Comparison of ENCODE assay signal across 8 cellular contexts in genomic region chr20:60262967-60263603, GRCh38.
DNase-seq lines count a peak whose midpoint lies in the region; TF ChIP-seq lines count a peak whose summit lies in the region.

No MANE protein-coding gene starts in this region.

- peaks cover 13% of the 10 kb centered on the region for H3K4me1 Mint-ChIP-seq in activated T-cell treated with anti-CD3 and anti-CD28 coated beads, Interleukin-2, amount 50 U/mL, for 24 hours (ENCODE audit: low read depth)

- no peak overlapping the region for H3K27ac Mint-ChIP-seq in activated T-cell treated with anti-CD3 and anti-CD28 coated beads, Interleukin-2, amount 50 U/mL, for 24 hours

- no peaks in the 10 kb centered on the region for H3K36me3 ChIP-seq in hepatocyte (replicated peaks; ENCODE audit: insufficient read depth, low read depth)

- H4K20me1 ChIP-seq in hepatocyte (ENCODE audit: insufficient read depth, poor library complexity, severe bottlenecking): no peaks in the 10 kb centered on the region

- no peak overlapping the region for H3K4me2 ChIP-seq in hepatocyte

- no peak overlapping the region for H3K27ac ChIP-seq in hepatocyte

- H3K4me1 ChIP-seq in hepatocyte (ENCODE audit: insufficient read depth): no peaks in the 10 kb centered on the region

- H2AFZ ChIP-seq in hepatocyte: no peak overlapping the region

- no peak overlapping the region for H3K4me3 ChIP-seq in hepatocyte

- no peaks in the 10 kb centered on the region for H3K9me3 Mint-ChIP-seq in activated T-cell treated with anti-CD3 and anti-CD28 coated beads, Interleukin-2, amount 50 U/mL, for 24 hours

- peak; percentile 47 for TF ChIP-seq CTCF in hepatocyte (IDR thresholded peaks at IDR 0.05; ENCODE audit: poor library complexity)

- no peaks in the 10 kb centered on the region for H3K79me2 ChIP-seq in hepatocyte

- H3K27me3 Mint-ChIP-seq in activated T-cell treated with anti-CD3 and anti-CD28 coated beads, Interleukin-2, amount 50 U/mL, for 24 hours: no peaks in the 10 kb centered on the region

- H3K27me3 ChIP-seq in hepatocyte: peaks cover 19% of the 10 kb centered on the region

- H3K4me3 Mint-ChIP-seq in activated T-cell treated with anti-CD3 and anti-CD28 coated beads, Interleukin-2, amount 50 U/mL, for 24 hours: no peak overlapping the region

- H3K9me3 ChIP-seq in hepatocyte (ENCODE audit: low read depth): no peaks in the 10 kb centered on the region

- no peaks in the 10 kb centered on the region for H3K9me2 ChIP-seq in hepatocyte (replicated peaks; ENCODE audit: insufficient read depth)

- 20% methylated on average over 4 of the region's 4 CpGs for WGBS in hepatocyte (ENCODE audit: low lambda C conversion rate, missing lambda C conversion rate)

- peak; percentile 5 for DNase-seq in NK-92 treated with Interleukin-12 subunit alpha and Interleukin-12 subunit beta, amount 100 ng/mL, for 24 hours (lab: John Stamatoyannopoulos, UW)
- DNase-seq in NK-92 (lab: John Stamatoyannopoulos, UW; ENCODE audit: unreplicated experiment) (no peak), NOMO-1 treated with dmso at 0.1 percent for 144 hours (lab: John Stamatoyannopoulos, UW; ENCODE audit: unreplicated experiment) (peak; percentile 4), hepatocyte (ENCODE audit: low spot score) (no peak), NCI-H1105 treated with DMSO at 0.1 percent for 48 hours (lab: John Stamatoyannopoulos, UW) (no peak), kidney glomerular epithelial cell (lab: John Stamatoyannopoulos, UW) (no peak)
- DNase-seq in activated T-cell treated with anti-CD3 and anti-CD28 coated beads, Interleukin-2, amount 50 U/mL, for 24 hours: peak; percentile 64
- peak; percentile 13 to 35 (median 17) for DNase-seq in stimulated activated CD4-positive, alpha-beta T cell treated with anti-CD3 and anti-CD28 coated beads, TNF-alpha, amount 100 ng/mL, for 4 hours (ENCODE audit: low read depth in 3 of 3)

- H3K36me3 Mint-ChIP-seq in activated T-cell treated with anti-CD3 and anti-CD28 coated beads, Interleukin-2, amount 50 U/mL, for 24 hours (ENCODE audit: low read depth): no peaks in the 10 kb centered on the region

Comparison
In these comparisons a context has a peak if more than half of its experiments do, and no peak if none do; other contexts are left out.
1. DNase-seq: peak in NK-92 treated with Interleukin-12 subunit alpha and Interleukin-12 subunit beta, amount 100 ng/mL, for 24 hours (single experiment), NOMO-1 treated with dmso at 0.1 percent for 144 hours (single experiment), activated T-cell treated with anti-CD3 and anti-CD28 coated beads, Interleukin-2, amount 50 U/mL, for 24 hours (single experiment) and stimulated activated CD4-positive, alpha-beta T cell treated with anti-CD3 and anti-CD28 coated beads, TNF-alpha, amount 100 ng/mL, for 4 hours (3 of 3); none in NK-92 (single experiment), hepatocyte (single experiment), NCI-H1105 treated with DMSO at 0.1 percent for 48 hours (single experiment) and kidney glomerular epithelial cell (single experiment).